In genomic region chr16:28822520-28823290, GRCh38 we compare ENCODE assay signal across 1 cellular context.
A peak's percentile ranks its signal among the peaks of the same experiment; 100 is the strongest.
TF ChIP-seq lines count a peak whose summit lies in the region.

Gene ATXN2L (plus strand): TSS chr16:28822999. CDS start chr16:28823260, 261 bp downstream.

TF ChIP-seq in K562, 482 proteins besides CTCF, POLR2A, EP300 and RAD21 (continued from another document and continues in another):
- TF ChIP-seq ZNF609 (CRISPR knock-in tag; IDR thresholded peaks at IDR 0.05; ENCODE audit: borderline replicate concordance) (peak; percentile 63; the same call in 1 of the 2 replicates), ZNF395 (CRISPR knock-in tag; IDR thresholded peaks at IDR 0.05) (peak; percentile 91), CXXC5 (CRISPR knock-in tag; IDR thresholded peaks at IDR 0.05) (peak; percentile 98), L3MBTL2 (IDR thresholded peaks at IDR 0.05) (peak; percentile 87), NFE2 (IDR thresholded peaks at IDR 0.05; ENCODE audit: low read depth) (peak; percentile 23; the same call in 1 of the 2 replicates), PHF21A (IDR thresholded peaks at IDR 0.05; ENCODE audit: borderline replicate concordance, low read depth) (peak; percentile 53; the same call in 1 of the 2 replicates), MAZ (CRISPR knock-in tag; conservative IDR thresholded peaks at IDR 0.05 in 1 of 2, IDR thresholded peaks at IDR 0.05 in 1 of 2) (peak; percentile 98), ZNF282 (CRISPR knock-in tag; IDR thresholded peaks at IDR 0.05) (0 out of 2 replicates have a peak, but pooled peaks have one; percentile 73), MNT (conservative IDR thresholded peaks at IDR 0.05) (peak; percentile 74 to 90; a peak in 2 of 4 replicates), KLF6 (CRISPR knock-in tag; IDR thresholded peaks at IDR 0.05; ENCODE audit: borderline replicate concordance) (peak; percentile 51; the same call in 1 of the 2 replicates), CBX5 (IDR thresholded peaks at IDR 0.05; ENCODE audit: borderline replicate concordance, low read depth) (0 out of 2 replicates have a peak, but pooled peaks have one; percentile 65), MTA3 (IDR thresholded peaks at IDR 0.05; ENCODE audit: borderline replicate concordance) (peak; percentile 95), ASH1L (IDR thresholded peaks at IDR 0.05; ENCODE audit: borderline replicate concordance, low read depth, partially characterized antibody) (no peak), GABPB1 (CRISPR knock-in tag; IDR thresholded peaks at IDR 0.05) (peak; percentile 66), SIN3A (IDR thresholded peaks at IDR 0.05; ENCODE audit: borderline replicate concordance in 2 of 2, control insufficient read depth in 1 of 2, low read depth in 2 of 2, low read length in 2 of 2) (peak in 1 of 2 experiments; percentile 38; a peak in 2 of 4 replicates), ELF2 (CRISPR knock-in tag; IDR thresholded peaks at IDR 0.05) (0 out of 2 replicates have a peak, but pooled peaks have one; percentile 30), ZBTB26 (CRISPR knock-in tag; IDR thresholded peaks at IDR 0.05) (0 out of 2 replicates have a peak, but pooled peaks have one; percentile 27), ZFP36 (IDR thresholded peaks at IDR 0.05; ENCODE audit: low read depth, low read length, partially characterized antibody) (no peak), ZNF253 (CRISPR knock-in tag; conservative IDR thresholded peaks at IDR 0.05) (no peak), ZNF583 (CRISPR knock-in tag; IDR thresholded peaks at IDR 0.05) (peak; percentile 39; the same call in 1 of the 2 replicates), PATZ1 (CRISPR knock-in tag; IDR thresholded peaks at IDR 0.05; ENCODE audit: borderline replicate concordance) (0 out of 2 replicates have a peak, but pooled peaks have one; percentile 11), GTF2A2 (tag; IDR thresholded peaks at IDR 0.05) (no peak), ZBTB12 (CRISPR knock-in tag; IDR thresholded peaks at IDR 0.05) (peak; percentile 87), MEF2A (IDR thresholded peaks at IDR 0.05; ENCODE audit: control insufficient read depth, low read depth, low read length) (no peak), ZBTB2 (IDR thresholded peaks at IDR 0.05) (peak; percentile 100), NR2C2 (CRISPR knock-in tag; IDR thresholded peaks at IDR 0.05) (peak; percentile 80), NR2C2 (tag; IDR thresholded peaks at IDR 0.05) (peak; percentile 55; the same call in 1 of the 2 replicates), RBBP5 (IDR thresholded peaks at IDR 0.05; ENCODE audit: borderline replicate concordance, insufficient read depth, low read length, poor library complexity, severe bottlenecking) (peak; percentile 44), FOXO4 (CRISPR knock-in tag; IDR thresholded peaks at IDR 0.05) (no peak), E2F1 (CRISPR knock-in tag; IDR thresholded peaks at IDR 0.05) (no peak), TEAD2 (tag; IDR thresholded peaks at IDR 0.05) (no peak), CREM (IDR thresholded peaks at IDR 0.05; ENCODE audit: low read depth) (peak; percentile 97), ZFX (CRISPR knock-in tag; IDR thresholded peaks at IDR 0.05) (0 out of 2 replicates have a peak, but pooled peaks have one; percentile 34), UBTF (IDR thresholded peaks at IDR 0.05; ENCODE audit: borderline replicate concordance in 1 of 2, low read depth in 2 of 2, low read length in 2 of 2) (0 out of 4 replicates have a peak, but pooled peaks of 1 of the 2 experiments have one; percentile 68)
